Comparison of ENCODE assay signal across 22 cellular contexts in the genomic region with DNA sequence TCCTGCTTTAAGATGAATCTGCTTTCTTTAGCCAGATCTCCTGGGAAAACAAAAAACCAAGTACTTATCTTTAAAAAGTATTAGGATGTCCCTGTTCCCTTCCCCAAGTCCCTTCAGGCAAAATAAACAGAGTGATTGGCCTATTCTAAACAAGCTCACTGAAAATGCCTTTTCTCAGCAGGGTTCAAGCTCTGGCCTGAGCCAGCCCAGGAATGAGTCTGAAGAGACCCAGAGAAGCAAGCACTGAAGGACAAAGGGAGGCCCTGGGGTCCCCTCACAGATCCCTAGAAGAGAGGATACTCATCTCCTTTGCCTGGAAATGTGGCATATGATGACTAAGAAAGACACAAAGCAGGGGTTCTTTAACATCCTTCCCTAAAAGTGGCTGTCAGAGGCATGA.
DNase-seq lines count a peak whose midpoint lies in the region; ATAC-seq and TF ChIP-seq lines count a peak whose summit lies in the region.
"Had no signal": no experiment of that assay in that cellular context is flagged by ENCODE, and none has a peak within 500 bp of the region (broad histone marks: within the 10 kb centered on the region; RNA-seq: fewer than 3 reads in every experiment).

No MANE protein-coding gene starts in this region.

- H3K27me3 ChIP-seq in GM23338 (ENCODE audit: insufficient read depth) = no peaks in the 10 kb centered on the region
- no peaks in the 10 kb centered on the region for H3K27me3 ChIP-seq in endodermal cell (ENCODE audit: control insufficient read depth, insufficient read depth, low read length, poor library complexity, severe bottlenecking)

- H2AFZ ChIP-seq in GM23338 = peak overlapping the region; percentile 60; the same call in 1 of the 2 replicates

- H3K4me2 ChIP-seq in GM23338 = no peak overlapping the region

- no peaks in the 10 kb centered on the region for H3K36me3 ChIP-seq in GM23338 (ENCODE audit: insufficient read depth)
- H3K36me3 ChIP-seq in endodermal cell (ENCODE audit: control insufficient read depth, insufficient read depth, low read length) = no peaks in the 10 kb centered on the region
- H3K36me3 ChIP-seq in mesodermal cell (ENCODE audit: control insufficient read depth, insufficient read depth, low read length) = no peaks in the 10 kb centered on the region
- H3K36me3 ChIP-seq: HAP-1, MG63 had no signal

- H3K36me3 Mint-ChIP-seq in GM23338 (ENCODE audit: low read depth) = no peaks in the 10 kb centered on the region
- no peaks in the 10 kb centered on the region for H3K36me3 Mint-ChIP-seq in endodermal cell (ENCODE audit: low read depth)
- H3K36me3 Mint-ChIP-seq: CD4-positive, alpha-beta memory T cell had no signal

- ATAC-seq in GM23338 = peak; percentile 78
- no peak for ATAC-seq in GM18511 (IDR thresholded peaks at IDR 0.05; ENCODE audit: unreplicated experiment)

- DNase-seq in ELF-1 (ENCODE audit: low read depth, low spot score) = peak; percentile 67
- DNase-seq in GM23338 (ENCODE audit: low spot score) = no peak
- peak; percentile 60 for DNase-seq in endodermal cell
- DNase-seq in central memory CD4-positive, alpha-beta T cell = no peak
- no peak for DNase-seq in Kasumi-1 (lab: John Stamatoyannopoulos, UW)
- DNase-seq: C1 segment of cervical spinal cord; CD4-positive, alpha-beta memory T cell; COR-L47; EL; HFFc6; KBM-7; MG63; NCI-H1105 treated with DMSO at 0.1 percent for 48 hours; NCI-H1694; NCI-H2029 treated with DMSO at 0.1 percent for 48 hours; NCI-H446 treated with DMSO at 0.1 percent for 48 hours; NCI-H526; RPMI8226; SHP77 treated with DMSO at 0.1 percent for 48 hours had no signal

- no peaks in the 10 kb centered on the region for H3K9me3 ChIP-seq in endodermal cell (ENCODE audit: control insufficient read depth, low read length)
- H3K9me3 ChIP-seq in mesodermal cell (ENCODE audit: control insufficient read depth, low read length) = no peaks in the 10 kb centered on the region
- H3K9me3 ChIP-seq: HAP-1, MG63 had no signal

- H3K4me1 Mint-ChIP-seq in GM23338 = peaks cover 35% of the 10 kb centered on the region
- peaks cover 46% of the 10 kb centered on the region for H3K4me1 Mint-ChIP-seq in endodermal cell
- H3K4me1 Mint-ChIP-seq: CD4-positive, alpha-beta memory T cell had no signal

- H4K20me1 ChIP-seq in GM23338 (replicated peaks; ENCODE audit: insufficient read depth) = no peaks in the 10 kb centered on the region

- H3K4me1 ChIP-seq in GM23338 (ENCODE audit: insufficient read depth) (peaks cover 21% of the 10 kb centered on the region), endodermal cell (ENCODE audit: control insufficient read depth, insufficient read depth, low read length) (peaks cover 20% of the 10 kb centered on the region), mesodermal cell (ENCODE audit: control insufficient read depth, insufficient read depth, low read length, poor library complexity, severe bottlenecking) (peaks cover 27% of the 10 kb centered on the region)

- H3K79me2 ChIP-seq in GM23338 (replicated peaks; ENCODE audit: insufficient read depth) = no peaks in the 10 kb centered on the region

- no peaks in the 10 kb centered on the region for H3F3A ChIP-seq in GM23338 (replicated peaks; ENCODE audit: low read depth)

- no peak overlapping the region for H3K4me3 Mint-ChIP-seq in GM23338
- H3K4me3 Mint-ChIP-seq in endodermal cell = no peak overlapping the region
- H3K4me3 Mint-ChIP-seq: CD4-positive, alpha-beta memory T cell; HFFc6 had no signal

- H3K9ac ChIP-seq in endodermal cell (ENCODE audit: extremely low read depth, low read length, poor library complexity, severe bottlenecking) = no peak overlapping the region

- no peak overlapping the region for H3K27ac ChIP-seq in GM23338 (ENCODE audit: low read depth)
- no peak overlapping the region for H3K27ac ChIP-seq in endodermal cell (ENCODE audit: low read depth, low read length)
- peak overlapping the region; percentile 43 for H3K27ac ChIP-seq in mesodermal cell (ENCODE audit: low read depth, low read length, severe bottlenecking)

- no peaks in the 10 kb centered on the region for H3K9me3 Mint-ChIP-seq in GM23338
- no peaks in the 10 kb centered on the region for H3K9me3 Mint-ChIP-seq in endodermal cell
- H3K9me3 Mint-ChIP-seq: HFFc6 had no signal

- H3K9me2 ChIP-seq in GM23338 (ENCODE audit: insufficient read depth) = no peaks in the 10 kb centered on the region

- H3K4me3 ChIP-seq in GM23338 (no peak overlapping the region), endodermal cell (ENCODE audit: low read length) (peak overlapping the region; percentile 42), mesodermal cell (ENCODE audit: extremely low read depth, insufficient read depth, low read length, poor library complexity, severe bottlenecking) (no peak overlapping the region)
- H3K4me3 ChIP-seq: HAP-1, MG63 had no signal

- H3K27ac Mint-ChIP-seq in GM23338 = no peak overlapping the region
- no peak overlapping the region for H3K27ac Mint-ChIP-seq in endodermal cell
- H3K27ac Mint-ChIP-seq: CD4-positive, alpha-beta memory T cell; HFFc6 had no signal

- no peak for TF ChIP-seq CTCF in GM23338 (conservative IDR thresholded peaks at IDR 0.05; ENCODE audit: low read depth in 2 of 2)
- no peak for TF ChIP-seq CTCF in endodermal cell (conservative IDR thresholded peaks at IDR 0.05)

- no peaks in the 10 kb centered on the region for H3K27me3 Mint-ChIP-seq in GM23338 (ENCODE audit: insufficient read depth, low read depth, poor library complexity)
- no peaks in the 10 kb centered on the region for H3K27me3 Mint-ChIP-seq in endodermal cell (ENCODE audit: insufficient read depth)

TF ChIP-seq in GM23338, 12 proteins besides CTCF, POLR2A, EP300 and RAD21:
- no peak for TF ChIP-seq NANOG (IDR thresholded peaks at IDR 0.05; ENCODE audit: borderline replicate concordance)
- TF ChIP-seq ZNF114 (CRISPR knock-in tag; IDR thresholded peaks at IDR 0.05) = no peak
- 0 out of 2 replicates have a peak, but pooled peaks have one; percentile 37 for TF ChIP-seq ZNF462 (CRISPR knock-in tag; IDR thresholded peaks at IDR 0.05)

Comparison
In these comparisons a context has a peak if more than half of its experiments do, and no peak if none do; other contexts are left out.
1. DNase-seq: peak in ELF-1 (single experiment) and endodermal cell (single experiment); none in GM23338 (single experiment), central memory CD4-positive, alpha-beta T cell (single experiment) and Kasumi-1 (0 of 2).